Comparison of ENCODE assay signal across 17 cellular contexts in genomic region chr20:32365560-32365959, GRCh38. TPM values are rescaled to one million over a fixed set of nuclear protein-coding genes. Genes with fewer than 3 reads are reported as not detected.
A peak's percentile ranks its signal among the peaks of the same experiment; 100 is the strongest.
DNase-seq lines count a peak whose midpoint lies in the region; ATAC-seq and TF ChIP-seq lines count a peak whose summit lies in the region.
"Had no signal": no experiment of that assay in that cellular context is flagged by ENCODE, and none has a peak within 500 bp of the region (broad histone marks: within the 10 kb centered on the region; RNA-seq: fewer than 3 reads in every experiment).

No MANE protein-coding gene starts in this region.

- TF ChIP-seq POLR2A in erythroblast (IDR thresholded peaks at IDR 0.05; ENCODE audit: low read length) = no peak

- no peaks in the 10 kb centered on the region for H3K9me3 ChIP-seq in CD4-positive, alpha-beta memory T cell (ENCODE audit: control insufficient read depth in 1 of 2, low read length in 2 of 2)
- H3K9me3 ChIP-seq in OCI-LY7 (ENCODE audit: low read length) = no peaks in the 10 kb centered on the region
- H3K9me3 ChIP-seq: BE2C, HAP-1, SJCRH30, transverse colon had no signal

- H3K9me2 ChIP-seq in OCI-LY7 (ENCODE audit: insufficient read depth, low read length) = no peaks in the 10 kb centered on the region

- H3K27ac Mint-ChIP-seq in CD4-positive, alpha-beta memory T cell = peak overlapping the region in 5 of 7 donors; percentile 6 to 93 (median 36)
- H3K27ac Mint-ChIP-seq: T-helper 2 cell treated with Interferon-gamma antibody and Interleukin-4, amounts not matched to agents 5 μg/mL and 100 μg/mL, for 36 hours had no signal

- no TSS peak for BruUV-seq in OCI-LY7 (replicated peaks; lab: Mats Ljungman, UMichigan)

- POLR2A ChIA-PET in CD4-positive, alpha-beta memory T cell (lab: Charles Lee; ENCODE audit: partially characterized antibody) = no interaction called here
- POLR2A ChIA-PET in OCI-LY7 (lab: Charles Lee) = interaction anchor here (0.6 kb wide), 1 partner anchor 16 kb away, joined by 3 read pairs; no protein-coding TSS in a partner anchor

- no peak for TF ChIP-seq CTCF in OCI-LY7 (conservative IDR thresholded peaks at IDR 0.05; ENCODE audit: low read length)
- no peak for TF ChIP-seq CTCF in dorsolateral prefrontal cortex (IDR thresholded peaks at IDR 0.05 in 54 of 56, conservative IDR thresholded peaks at IDR 0.05 in 2 of 56; ENCODE audit: low read depth in 1 of 56, partially characterized antibody in 56 of 56)
- no peak for TF ChIP-seq CTCF in GM10266 (IDR thresholded peaks at IDR 0.05; ENCODE audit: control insufficient read depth, insufficient read depth, low read depth, missing control alignments)

- peaks cover 34% of the 10 kb centered on the region for H4K20me1 ChIP-seq in OCI-LY7 (ENCODE audit: insufficient read depth, low read length)

- ATAC-seq in HG02588 (IDR thresholded peaks at IDR 0.05; ENCODE audit: unreplicated experiment) = no peak

- peaks cover 8% of the 10 kb centered on the region for H3K36me3 ChIP-seq in CD4-positive, alpha-beta memory T cell (ENCODE audit: insufficient read depth, low read length)
- H3K36me3 ChIP-seq in OCI-LY7 (ENCODE audit: insufficient read depth, low read length) = peaks cover 58% of the 10 kb centered on the region
- H3K36me3 ChIP-seq: transverse colon had no signal

- no peak overlapping the region for H2AFZ ChIP-seq in OCI-LY7 (ENCODE audit: low read length)

- peak overlapping the region; percentile 5 for H3K27ac ChIP-seq in CD4-positive, alpha-beta memory T cell (ENCODE audit: low read depth, low read length)
- H3K27ac ChIP-seq in OCI-LY7 (ENCODE audit: low read depth, low read length, poor library complexity, severe bottlenecking) (no peak overlapping the region), dorsolateral prefrontal cortex (peak overlapping the region in 34 of 59 donors; percentile 1 to 78 (median 30))
- H3K27ac ChIP-seq: SJCRH30 had no signal

- CTCF ChIA-PET in CD4-positive, alpha-beta memory T cell (lab: Charles Lee; ENCODE audit: partially characterized antibody) = interaction anchor here (0.6 kb wide), 1 partner anchor 23 kb away, joined by 3 read pairs; no protein-coding TSS in a partner anchor
- CTCF ChIA-PET in OCI-LY7 (lab: Charles Lee; ENCODE audit: unreplicated experiment) = no interaction called here

- H3K36me3 Mint-ChIP-seq in CD4-positive, alpha-beta memory T cell = peaks cover 7 to 34% of the 10 kb centered on the region in 2 donors

- intact Hi-C loops in CD4-positive, alpha-beta memory T cell (cut with micrococcal nuclease) = no loop called here
- intact Hi-C loops in OCI-LY7 (cut with micrococcal nuclease; ENCODE audit: unreplicated experiment) (no loop called here), dorsolateral prefrontal cortex (cut with DNase I) (loop anchor here in 1 of 2 donors (10.0 kb wide), 1 partner anchor 1319 kb away; the partner anchor contains the start of gene E2F1)

- H3K4me1 Mint-ChIP-seq in CD4-positive, alpha-beta memory T cell = peaks cover 60 to 81% (median 73%) of the 10 kb centered on the region in 4 donors

- peaks cover 88% of the 10 kb centered on the region for H3K4me1 ChIP-seq in CD4-positive, alpha-beta memory T cell (ENCODE audit: insufficient read depth, low read length)
- peaks cover 87% of the 10 kb centered on the region for H3K4me1 ChIP-seq in OCI-LY7 (ENCODE audit: insufficient read depth, low read length, poor library complexity, severe bottlenecking)

- peaks cover 100% of the 10 kb centered on the region for H3K79me2 ChIP-seq in OCI-LY7 (ENCODE audit: insufficient read depth, low read depth, low read length)

- H3K4me3 ChIP-seq in CD4-positive, alpha-beta memory T cell (ENCODE audit: low read length in 2 of 2) = no peak overlapping the region
- H3K4me3 ChIP-seq in OCI-LY7 (ENCODE audit: low read depth, low read length, poor library complexity, severe bottlenecking) = no peak overlapping the region
- no peak overlapping the region for H3K4me3 ChIP-seq in dorsolateral prefrontal cortex
- H3K4me3 ChIP-seq: HAP-1, SJCRH30, transverse colon had no signal

- H3K9me3 Mint-ChIP-seq in CD4-positive, alpha-beta memory T cell = no peaks in the 10 kb centered on the region
- H3K9me3 Mint-ChIP-seq: T-helper 2 cell treated with Interferon-gamma antibody and Interleukin-4, amounts not matched to agents 5 μg/mL and 100 μg/mL, for 36 hours had no signal

- no peaks in the 10 kb centered on the region for H3K27me3 ChIP-seq in CD4-positive, alpha-beta memory T cell (ENCODE audit: insufficient read depth, low read length)
- H3K27me3 ChIP-seq in dorsolateral prefrontal cortex = no peaks in the 10 kb centered on the region
- H3K27me3 ChIP-seq: BE2C, SJCRH30, transverse colon had no signal

- H3K4me3 Mint-ChIP-seq in CD4-positive, alpha-beta memory T cell = peak overlapping the region in 5 of 8 donors; percentile 4 to 46 (median 16)
- H3K4me3 Mint-ChIP-seq: T-helper 2 cell treated with Interferon-gamma antibody and Interleukin-4, amounts not matched to agents 5 μg/mL and 100 μg/mL, for 36 hours had no signal

- in situ Hi-C loops in G401 (cut with HindIII; ENCODE audit: low sequenced_read_pairs) = no loop called here

- no peaks in the 10 kb centered on the region for H3K27me3 Mint-ChIP-seq in CD4-positive, alpha-beta memory T cell

- no peak for DNase-seq in CD4-positive, alpha-beta memory T cell
- DNase-seq in G401 (ENCODE audit: low spot score) = peak; percentile 72
- DNase-seq in OCI-LY7 (ENCODE audit: low spot score) = no peak
- peak in 1 of 10 donors; percentile 26 for DNase-seq in dorsolateral prefrontal cortex
- no peak for DNase-seq in erythroblast (lab: John Stamatoyannopoulos, UW)
- no peak for DNase-seq in GM10266 (ENCODE audit: extremely low spot score)
- DNase-seq: activated CD4-positive, alpha-beta T cell treated with anti-CD3 and anti-CD28 coated beads for 4 hours; activated T-cell treated with anti-CD3 and anti-CD28 coated beads, Interleukin-2, amount 50 U/mL, for 48 hours; BE2C; DMS153; NCI-H1417 treated with DMSO at 0.1 percent for 48 hours; NCI-H226; SJCRH30; transverse colon had no signal

- H3K4me2 ChIP-seq in OCI-LY7 (ENCODE audit: low read length) = peak overlapping the region; percentile 83

RNA-seq across cellular contexts. Expression of gene ASXL1, which starts 7.4 kb away (rescaled TPM):
- 100 to 1,000 TPM; 126 to 127 TPM for total RNA-seq in CD4-positive, alpha-beta memory T cell
- polyA plus RNA-seq in CD4-positive, alpha-beta memory T cell = 10 to 100 TPM in 1 of 2 donors, 1 to 10 TPM in 1; 8.8 to 20.1 TPM
- 21.0 and 31.0 TPM in 2 replicates for total RNA-seq in G401 (2014; rRNA removed; shearing (Covaris generic))
- 81.5 and 84.7 TPM in 2 replicates for total RNA-seq in OCI-LY7 (2014; rRNA removed; shearing (Covaris generic))
- total RNA-seq in OCI-LY7 (2022) = 111 and 122 TPM in 2 replicates
- 10 to 100 TPM; 50.9 to 97.5 (median 69.8) TPM for total RNA-seq in dorsolateral prefrontal cortex
